17 cellular contexts compared by ENCODE assay signal in genomic region chr2:200845194-200845593, GRCh38. TPM values are rescaled to one million over a fixed set of nuclear protein-coding genes. Genes with fewer than 3 reads are reported as not detected.
DNase-seq lines count a peak whose midpoint lies in the region; ATAC-seq, FAIRE-seq and TF ChIP-seq lines count a peak whose summit lies in the region.
"Had no signal": no experiment of that assay in that cellular context is flagged by ENCODE, and none has a peak within 500 bp of the region (broad histone marks: within the 10 kb centered on the region; RNA-seq: fewer than 3 reads in every experiment).

No MANE protein-coding gene starts in this region.

- no peak overlapping the region for H3K4me3 ChIP-seq in bronchial epithelial cell (ENCODE audit: low read depth, low read length)
- no peak overlapping the region for H3K4me3 ChIP-seq in vagina
- H3K4me3 ChIP-seq: BLaER1, GM12878 had no signal

- TF ChIP-seq CTCF in activated CD8-positive, alpha-beta T cell treated with anti-CD3 and anti-CD28 coated beads for 36 hours (IDR thresholded peaks at IDR 0.05): no peak
- TF ChIP-seq CTCF in bronchial epithelial cell (IDR thresholded peaks at IDR 0.05; ENCODE audit: insufficient read depth, low read length, severe bottlenecking) (no peak), omental fat pad (IDR thresholded peaks at IDR 0.05) (no peak), vagina (IDR thresholded peaks at IDR 0.05) (no peak)

- H3K36me3 Mint-ChIP-seq in activated CD8-positive, alpha-beta T cell treated with anti-CD3 and anti-CD28 coated beads, Interleukin-2, amount 10 ng/mL, durations not matched to agents 7 days and 5 days (ENCODE audit: low read depth): peaks cover 2% of the 10 kb centered on the region
- H3K36me3 Mint-ChIP-seq in activated CD8-positive, alpha-beta T cell treated with anti-CD3 and anti-CD28 coated beads for 36 hours (ENCODE audit: low read depth): no peaks in the 10 kb centered on the region
- H3K36me3 Mint-ChIP-seq: CD14-positive monocyte had no signal

- intact Hi-C loops in activated CD8-positive, alpha-beta T cell treated with anti-CD3 and anti-CD28 coated beads for 36 hours (cut with micrococcal nuclease): no loop called here
- intact Hi-C loops in vagina (cut with DNase I): no loop called here

- H3K4me1 Mint-ChIP-seq in activated CD8-positive, alpha-beta T cell treated with anti-CD3 and anti-CD28 coated beads, Interleukin-2, amount 10 ng/mL, durations not matched to agents 7 days and 5 days (ENCODE audit: low read depth): no peaks in the 10 kb centered on the region
- no peaks in the 10 kb centered on the region for H3K4me1 Mint-ChIP-seq in activated CD8-positive, alpha-beta T cell treated with anti-CD3 and anti-CD28 coated beads for 36 hours (ENCODE audit: low read depth)
- H3K4me1 Mint-ChIP-seq: H9 had no signal

- no peaks in the 10 kb centered on the region for H3K4me1 ChIP-seq in vagina
- H3K4me1 ChIP-seq: BLaER1 had no signal

- no peaks in the 10 kb centered on the region for H3K9me3 ChIP-seq in vagina
- H3K9me3 ChIP-seq: BLaER1 had no signal

- no peak overlapping the region for H3K27ac ChIP-seq in vagina
- H3K27ac ChIP-seq: BLaER1 had no signal

- H3K27ac Mint-ChIP-seq in activated CD8-positive, alpha-beta T cell treated with anti-CD3 and anti-CD28 coated beads, Interleukin-2, amount 10 ng/mL, durations not matched to agents 7 days and 5 days: no peak overlapping the region
- H3K27ac Mint-ChIP-seq in activated CD8-positive, alpha-beta T cell treated with anti-CD3 and anti-CD28 coated beads for 36 hours: no peak overlapping the region
- H3K27ac Mint-ChIP-seq: CD8-positive, alpha-beta T cell; H9 had no signal

- no peak for TF ChIP-seq POLR2A in vagina (IDR thresholded peaks at IDR 0.05)

- H3K27me3 Mint-ChIP-seq in activated CD8-positive, alpha-beta T cell treated with anti-CD3 and anti-CD28 coated beads, Interleukin-2, amount 10 ng/mL, durations not matched to agents 7 days and 5 days (ENCODE audit: low read depth): no peaks in the 10 kb centered on the region
- no peaks in the 10 kb centered on the region for H3K27me3 Mint-ChIP-seq in activated CD8-positive, alpha-beta T cell treated with anti-CD3 and anti-CD28 coated beads for 36 hours

- no peak overlapping the region for H3K4me3 Mint-ChIP-seq in activated CD8-positive, alpha-beta T cell treated with anti-CD3 and anti-CD28 coated beads, Interleukin-2, amount 10 ng/mL, durations not matched to agents 7 days and 5 days
- no peak overlapping the region for H3K4me3 Mint-ChIP-seq in activated CD8-positive, alpha-beta T cell treated with anti-CD3 and anti-CD28 coated beads for 36 hours
- H3K4me3 Mint-ChIP-seq: CD14-positive monocyte; CD8-positive, alpha-beta T cell; H9 had no signal

- POLR2A ChIA-PET in activated CD8-positive, alpha-beta T cell treated with anti-CD3 and anti-CD28 coated beads, Interleukin-2, amount 10 ng/mL, durations not matched to agents 7 days and 5 days (lab: Charles Lee): interaction anchor here (1.1 to 1.7 kb wide), 2 partner anchors 11 to 27 kb away, joined by 3 to 5 read pairs; no protein-coding TSS in a partner anchor
- POLR2A ChIA-PET in activated CD8-positive, alpha-beta T cell treated with anti-CD3 and anti-CD28 coated beads for 36 hours (lab: Charles Lee): interaction anchor here (0.6 to 5.2 kb wide), 12 partner anchors 12 to 132 kb away, joined by 3 to 33 read pairs (median 4); no protein-coding TSS in a partner anchor

- CTCF ChIA-PET in activated CD8-positive, alpha-beta T cell treated with anti-CD3 and anti-CD28 coated beads, Interleukin-2, amount 10 ng/mL, durations not matched to agents 7 days and 5 days (lab: Charles Lee): interaction anchor here (1.2 to 1.5 kb wide), 2 partner anchors 23 to 132 kb away, joined by 3 to 4 read pairs; no protein-coding TSS in a partner anchor
- CTCF ChIA-PET in activated CD8-positive, alpha-beta T cell treated with anti-CD3 and anti-CD28 coated beads for 36 hours (lab: Charles Lee): no interaction called here

- ATAC-seq in activated CD8-positive, alpha-beta T cell treated with anti-CD3 and anti-CD28 coated beads, Interleukin-2, amount 10 ng/mL, durations not matched to agents 7 days and 5 days: peak; percentile 7
- no peak for ATAC-seq in activated CD8-positive, alpha-beta T cell treated with anti-CD3 and anti-CD28 coated beads for 36 hours
- peak; percentile 48 for ATAC-seq in omental fat pad (ENCODE audit: low FRiP score)
- no peak for ATAC-seq in HG03039 (IDR thresholded peaks at IDR 0.05; ENCODE audit: unreplicated experiment)
- ATAC-seq: CD8-positive, alpha-beta T cell; GM12878 had no signal

- no peaks in the 10 kb centered on the region for H3K27me3 ChIP-seq in bronchial epithelial cell (ENCODE audit: control insufficient read depth, insufficient read depth, low read length)
- no peaks in the 10 kb centered on the region for H3K27me3 ChIP-seq in vagina
- H3K27me3 ChIP-seq: BLaER1 had no signal

- peak; percentile 84 for FAIRE-seq in bronchial epithelial cell (lab: Jason Lieb, UNC)
- FAIRE-seq: GM12878, H1 had no signal

- DNase-seq in activated CD8-positive, alpha-beta T cell treated with anti-CD3 and anti-CD28 coated beads, Interleukin-2, amount 10 ng/mL, durations not matched to agents 7 days and 5 days: no peak
- DNase-seq in activated CD8-positive, alpha-beta T cell treated with anti-CD3 and anti-CD28 coated beads for 36 hours: no peak
- DNase-seq in bronchial epithelial cell (ENCODE audit: low read depth): no peak
- DNase-seq in islet precursor cell: peak; percentile 40
- DNase-seq in omental fat pad (ENCODE audit: low spot score): no peak
- DNase-seq in vagina (ENCODE audit: extremely low spot score in 2 of 2): no peak
- DNase-seq in NCI-H82 treated with DMSO at 0.1 percent for 48 hours (lab: John Stamatoyannopoulos, UW; ENCODE audit: unreplicated experiment): no peak
- DNase-seq: 8988T; Calu3; CD8-positive, alpha-beta T cell; EL; H9 had no signal

- no peaks in the 10 kb centered on the region for H3K9me3 Mint-ChIP-seq in activated CD8-positive, alpha-beta T cell treated with anti-CD3 and anti-CD28 coated beads, Interleukin-2, amount 10 ng/mL, durations not matched to agents 7 days and 5 days (ENCODE audit: insufficient read depth)
- no peaks in the 10 kb centered on the region for H3K9me3 Mint-ChIP-seq in activated CD8-positive, alpha-beta T cell treated with anti-CD3 and anti-CD28 coated beads for 36 hours
- H3K9me3 Mint-ChIP-seq: CD8-positive, alpha-beta T cell; H9 had no signal

- H3K36me3 ChIP-seq in bronchial epithelial cell (ENCODE audit: control insufficient read depth, insufficient read depth, low read length) (no peaks in the 10 kb centered on the region), vagina (no peaks in the 10 kb centered on the region)
- H3K36me3 ChIP-seq: BLaER1 had no signal

RNA-seq across cellular contexts. Expression of gene CLK1, which starts 19.3 kb away (rescaled TPM):
- total RNA-seq in activated CD8-positive, alpha-beta T cell treated with anti-CD3 and anti-CD28 coated beads, Interleukin-2, amount 10 ng/mL, durations not matched to agents 7 days and 5 days: 100 to 1,000 TPM; 122 to 126 TPM
- total RNA-seq in activated CD8-positive, alpha-beta T cell treated with anti-CD3 and anti-CD28 coated beads for 36 hours: 100 to 1,000 TPM; 121 to 122 TPM
- 84.1 and 96.1 TPM in 2 replicates for total RNA-seq in bronchial epithelial cell
- 100 to 1,000 TPM; 115 to 224 (median 126) TPM for total RNA-seq in omental fat pad
- total RNA-seq in vagina: 184 TPM

RNA-seq across cellular contexts. Expression of gene BZW1, which starts 33.5 kb away (rescaled TPM):
- total RNA-seq in activated CD8-positive, alpha-beta T cell treated with anti-CD3 and anti-CD28 coated beads, Interleukin-2, amount 10 ng/mL, durations not matched to agents 7 days and 5 days: 100 to 1,000 TPM; 276 to 304 TPM
- total RNA-seq in activated CD8-positive, alpha-beta T cell treated with anti-CD3 and anti-CD28 coated beads for 36 hours: 100 to 1,000 TPM; 423 to 442 TPM
- total RNA-seq in bronchial epithelial cell (546 and 792 TPM in 2 replicates), omental fat pad (100 to 1,000 TPM; 248 to 368 (median 315) TPM), vagina (128 TPM)

RNA-seq across cellular contexts. Expression of gene PPIL3, which starts 43.7 kb away (rescaled TPM):
- 10 to 100 TPM; 81.6 to 82.9 TPM for total RNA-seq in activated CD8-positive, alpha-beta T cell treated with anti-CD3 and anti-CD28 coated beads, Interleukin-2, amount 10 ng/mL, durations not matched to agents 7 days and 5 days
- 10 to 100 TPM; 97.9 to 99.4 TPM for total RNA-seq in activated CD8-positive, alpha-beta T cell treated with anti-CD3 and anti-CD28 coated beads for 36 hours
- total RNA-seq in bronchial epithelial cell (34.5 and 50.3 TPM in 2 replicates), omental fat pad (10 to 100 TPM; 14.7 to 39.6 (median 27.1) TPM), vagina (16.2 TPM)

RNA-seq across cellular contexts. Expression of gene NIF3L1, which starts 44.0 kb away (rescaled TPM):
- total RNA-seq in activated CD8-positive, alpha-beta T cell treated with anti-CD3 and anti-CD28 coated beads, Interleukin-2, amount 10 ng/mL, durations not matched to agents 7 days and 5 days: 10 to 100 TPM; 37.0 to 39.0 TPM
- 10 to 100 TPM; 30.8 to 35.3 TPM for total RNA-seq in activated CD8-positive, alpha-beta T cell treated with anti-CD3 and anti-CD28 coated beads for 36 hours
- total RNA-seq in bronchial epithelial cell: 21.5 and 24.2 TPM in 2 replicates
- total RNA-seq in omental fat pad: 10 to 100 TPM in 3 of 4 donors, 1 to 10 TPM in 1; 9.2 to 24.1 (median 15.6) TPM
- 18.7 TPM for total RNA-seq in vagina

Comparison
In these comparisons a context has a peak if more than half of its experiments do, and no peak if none do; other contexts are left out.
1. ATAC-seq: peak in activated CD8-positive, alpha-beta T cell treated with anti-CD3 and anti-CD28 coated beads, Interleukin-2, amount 10 ng/mL, durations not matched to agents 7 days and 5 days (single experiment) and omental fat pad (single experiment); none in activated CD8-positive, alpha-beta T cell treated with anti-CD3 and anti-CD28 coated beads for 36 hours (single experiment) and HG03039 (single experiment).